In the genomic region with DNA sequence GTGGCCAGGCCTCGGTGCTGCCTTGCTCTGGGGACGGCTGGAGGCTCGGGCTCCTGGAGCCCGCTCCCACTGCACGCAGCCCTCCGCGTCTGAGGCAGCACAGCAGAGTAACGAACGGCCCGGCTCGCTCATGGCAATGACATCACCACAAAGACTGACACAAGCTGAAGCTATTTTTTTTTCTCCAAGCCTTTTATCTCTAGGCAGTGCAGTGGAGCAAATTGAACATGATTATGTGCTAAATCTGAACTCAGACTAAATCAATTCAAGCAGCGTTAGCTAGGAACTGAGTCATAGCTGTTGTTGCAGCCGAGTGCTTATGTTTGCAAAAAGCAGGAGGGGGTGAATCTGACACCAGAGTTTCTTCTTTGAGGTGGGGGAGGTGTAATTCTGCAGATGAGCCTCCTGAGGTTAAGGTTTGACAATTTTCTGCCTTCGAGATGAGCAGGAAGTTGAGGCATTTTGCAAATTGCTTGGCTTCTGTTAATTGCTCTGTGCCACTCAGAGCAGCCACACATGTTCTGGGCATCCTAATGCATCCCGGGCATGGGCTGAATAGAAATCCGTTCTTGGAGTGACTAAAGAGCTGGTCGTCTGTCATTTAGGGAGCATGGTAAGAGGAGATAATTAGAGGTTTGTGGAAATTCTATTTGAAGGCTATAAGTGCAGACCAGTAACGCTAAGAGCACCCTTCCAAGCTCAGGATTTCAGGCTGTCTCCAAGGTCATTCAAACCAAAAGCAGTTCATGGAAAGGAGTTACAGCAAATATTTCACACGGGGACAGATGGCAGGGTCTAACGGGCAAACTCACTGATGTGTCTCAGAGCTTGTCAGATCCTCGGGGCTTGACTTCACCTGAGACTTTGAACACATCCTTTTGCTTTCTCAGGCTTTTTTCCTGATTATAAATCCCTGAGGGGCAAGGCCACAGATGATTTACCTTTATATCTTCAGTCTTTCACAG, we compare ENCODE assay signal across 1 cellular context.
TF ChIP-seq lines count a peak whose summit lies in the region.

No MANE protein-coding gene starts in this region.

TF ChIP-seq in H1, 55 proteins besides CTCF, POLR2A, EP300 and RAD21:
- TF ChIP-seq, protein P1, sequence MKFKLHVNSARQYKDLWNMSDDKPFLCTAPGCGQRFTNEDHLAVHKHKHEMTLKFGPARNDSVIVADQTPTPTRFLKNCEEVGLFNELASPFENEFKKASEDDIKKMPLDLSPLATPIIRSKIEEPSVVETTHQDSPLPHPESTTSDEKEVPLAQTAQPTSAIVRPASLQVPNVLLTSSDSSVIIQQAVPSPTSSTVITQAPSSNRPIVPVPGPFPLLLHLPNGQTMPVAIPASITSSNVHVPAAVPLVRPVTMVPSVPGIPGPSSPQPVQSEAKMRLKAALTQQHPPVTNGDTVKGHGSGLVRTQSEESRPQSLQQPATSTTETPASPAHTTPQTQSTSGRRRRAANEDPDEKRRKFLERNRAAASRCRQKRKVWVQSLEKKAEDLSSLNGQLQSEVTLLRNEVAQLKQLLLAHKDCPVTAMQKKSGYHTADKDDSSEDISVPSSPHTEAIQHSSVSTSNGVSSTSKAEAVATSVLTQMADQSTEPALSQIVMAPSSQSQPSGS (IDR thresholded peaks at IDR 0.05; ENCODE audit: low read length), result peak; percentile 88
- TF ChIP-seq SIRT6 (IDR thresholded peaks at IDR 0.05; ENCODE audit: low read length) (no peak), RBBP5 (IDR thresholded peaks at IDR 0.05; ENCODE audit: borderline replicate concordance, low read depth, low read length) (no peak), FOSL1 (IDR thresholded peaks at IDR 0.05; ENCODE audit: insufficient read depth, low read depth, low read length) (no peak), SIX5 (IDR thresholded peaks at IDR 0.05; ENCODE audit: low read depth, low read length) (no peak)
